In the genomic region with DNA sequence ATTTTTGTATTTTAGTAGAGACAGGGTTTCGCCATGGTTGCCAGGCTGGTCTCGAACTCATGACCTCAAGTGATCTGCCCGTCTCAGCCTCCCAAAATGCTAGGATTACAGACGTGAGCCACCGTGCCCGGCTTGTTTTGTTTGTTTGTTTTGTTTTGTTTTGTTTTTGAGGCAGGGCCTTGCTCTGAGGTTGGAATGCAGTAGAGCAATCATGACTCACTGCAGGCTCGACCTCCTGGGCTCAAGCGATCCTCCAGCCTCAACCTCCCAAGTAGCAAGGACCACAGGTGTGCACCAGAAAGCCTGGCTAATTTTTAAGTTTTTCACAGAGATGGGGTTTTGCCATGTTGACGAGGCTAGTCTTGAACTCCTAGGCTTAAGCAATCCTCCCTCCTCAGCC, we compare ENCODE assay signal across 2 cellular contexts.
TF ChIP-seq lines count a peak whose summit lies in the region.

No MANE protein-coding gene starts in this region.

TF ChIP-seq in HepG2, 621 proteins besides CTCF, POLR2A, EP300 and RAD21:
- peak; percentile 18; the same call in 1 of the 2 replicates for TF ChIP-seq ZMYM3 (CRISPR knock-in tag; IDR thresholded peaks at IDR 0.05)
- TF ChIP-seq, protein P1, sequence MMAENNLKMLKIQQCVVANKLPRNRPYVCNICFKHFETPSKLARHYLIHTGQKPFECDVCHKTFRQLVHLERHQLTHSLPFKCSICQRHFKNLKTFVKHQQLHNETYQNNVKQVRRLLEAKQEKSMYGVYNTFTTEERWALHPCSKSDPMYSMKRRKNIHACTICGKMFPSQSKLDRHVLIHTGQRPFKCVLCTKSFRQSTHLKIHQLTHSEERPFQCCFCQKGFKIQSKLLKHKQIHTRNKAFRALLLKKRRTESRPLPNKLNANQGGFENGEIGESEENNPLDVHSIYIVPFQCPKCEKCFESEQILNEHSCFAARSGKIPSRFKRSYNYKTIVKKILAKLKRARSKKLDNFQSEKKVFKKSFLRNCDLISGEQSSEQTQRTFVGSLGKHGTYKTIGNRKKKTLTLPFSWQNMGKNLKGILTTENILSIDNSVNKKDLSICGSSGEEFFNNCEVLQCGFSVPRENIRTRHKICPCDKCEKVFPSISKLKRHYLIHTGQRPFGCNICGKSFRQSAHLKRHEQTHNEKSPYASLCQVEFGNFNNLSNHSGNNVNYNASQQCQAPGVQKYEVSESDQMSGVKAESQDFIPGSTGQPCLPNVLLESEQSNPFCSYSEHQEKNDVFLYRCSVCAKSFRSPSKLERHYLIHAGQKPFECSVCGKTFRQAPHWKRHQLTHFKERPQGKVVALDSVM (CRISPR knock-in tag; IDR thresholded peaks at IDR 0.05) = 0 out of 2 replicates have a peak, but pooled peaks have one; percentile 14
- TF ChIP-seq ZNF441 (CRISPR knock-in tag; IDR thresholded peaks at IDR 0.05; ENCODE audit: borderline replicate concordance) = no peak
- TF ChIP-seq FOSL2 (CRISPR knock-in tag; IDR thresholded peaks at IDR 0.05) = peak; percentile 33; the same call in 1 of the 2 replicates

TF ChIP-seq in WTC11, 78 proteins besides CTCF, POLR2A, EP300 and RAD21:
- no peak for TF ChIP-seq ZNF138 (CRISPR knock-in tag; conservative IDR thresholded peaks at IDR 0.05)
- TF ChIP-seq CREB1 (CRISPR knock-in tag; IDR thresholded peaks at IDR 0.05) = no peak
- no peak for TF ChIP-seq NR2C2 (CRISPR knock-in tag; IDR thresholded peaks at IDR 0.05)
- TF ChIP-seq ZNF416 (CRISPR knock-in tag; IDR thresholded peaks at IDR 0.05) = no peak
TF ChIP-seq in WTC11: peak in this region for 0.
